ENCODE assay signal across 1 cellular context in genomic region chr5:21397693-21398092, GRCh38.
TF ChIP-seq lines count a peak whose summit lies in the region.

No MANE protein-coding gene starts in this region.

TF ChIP-seq in GM12878, 131 proteins besides CTCF, POLR2A, EP300 and RAD21 (continued from another document):
- no peak for TF ChIP-seq ZNF687 (IDR thresholded peaks at IDR 0.05)
